Comparison of ENCODE assay signal across 9 cellular contexts in genomic region chr15:33194237-33194636, GRCh38. TPM values are rescaled to one million over a fixed set of nuclear protein-coding genes. Genes with fewer than 3 reads are reported as not detected.
DNase-seq lines count a peak whose midpoint lies in the region; ATAC-seq and TF ChIP-seq lines count a peak whose summit lies in the region.
"Had no signal": no experiment of that assay in that cellular context is flagged by ENCODE, and none has a peak within 500 bp of the region (broad histone marks: within the 10 kb centered on the region; RNA-seq: fewer than 3 reads in every experiment).

No MANE protein-coding gene starts in this region.

- DNase-seq in AG09309 (ENCODE audit: low read depth), result no peak
- no peak for DNase-seq in coronary artery (ENCODE audit: low spot score)
- DNase-seq in natural killer cell, result no peak
- no peak for DNase-seq in activated effector memory CD4-positive, alpha-beta T cell treated with Interleukin-2 at 50 U/mL for 16 hours
- no peak for DNase-seq in NCI-H446 treated with DMSO at 0.1 percent for 48 hours (lab: John Stamatoyannopoulos, UW)
- DNase-seq in medulla oblongata (ENCODE audit: extremely low spot score), result no peak

- H3K27me3 Mint-ChIP-seq in natural killer cell (ENCODE audit: low read depth in 2 of 2), result peaks cover 6 to 15% of the 10 kb centered on the region in 2 donors

- H3K27ac ChIP-seq in HUES64 (ENCODE audit: low read depth, low read length), result no peak overlapping the region
- no peak overlapping the region for H3K27ac ChIP-seq in coronary artery

- peak overlapping the region in 1 of 2 donors; percentile 87 for H3K27ac Mint-ChIP-seq in natural killer cell

- H3K9me3 ChIP-seq in HUES64 (ENCODE audit: insufficient read depth, low read depth, low read length), result no peaks in the 10 kb centered on the region
- H3K9me3 ChIP-seq: pancreas had no signal

- TF ChIP-seq CTCF in AG09309 (IDR thresholded peaks at IDR 0.05; ENCODE audit: control insufficient read depth, insufficient read depth, low read depth, low read length, missing control alignments) (no peak), coronary artery (IDR thresholded peaks at IDR 0.05) (no peak), natural killer cell (IDR thresholded peaks at IDR 0.05) (no peak)

- intact Hi-C loops in natural killer cell (cut with micrococcal nuclease), result no loop called here

- H3K4me3 ChIP-seq in AG09309 (ENCODE audit: control insufficient read depth, low read depth, low read length) (peak overlapping the region; percentile 66), HUES64 (ENCODE audit: low read length) (peak overlapping the region; percentile 72), coronary artery (peak overlapping the region; percentile 68)

- H3K4me1 ChIP-seq in HUES64 (ENCODE audit: insufficient read depth, low read length), result peaks cover 8% of the 10 kb centered on the region; the same call in 1 of the 2 replicates

- H3K36me3 ChIP-seq in HUES64 (ENCODE audit: insufficient read depth, low read length), result no peaks in the 10 kb centered on the region
- H3K36me3 ChIP-seq: pancreas had no signal

- ATAC-seq in natural killer cell, result no peak
- ATAC-seq in GM21528 (IDR thresholded peaks at IDR 0.05; ENCODE audit: low FRiP score, unreplicated experiment), result no peak

- H3K9me3 Mint-ChIP-seq in natural killer cell, result no peaks in the 10 kb centered on the region

- H3K4me3 Mint-ChIP-seq in natural killer cell, result peak overlapping the region; percentile 86

- WGBS in HUES64, result 3% methylated on average over 14 of the region's 17 CpGs

- no peaks in the 10 kb centered on the region for H3K36me3 Mint-ChIP-seq in natural killer cell

- peaks cover 0 to 18% of the 10 kb centered on the region in 2 donors for H3K4me1 Mint-ChIP-seq in natural killer cell

- H3K27me3 ChIP-seq in HUES64 (ENCODE audit: insufficient read depth, low read length), result peaks cover 3% of the 10 kb centered on the region; the same call in 1 of the 2 replicates
- H3K27me3 ChIP-seq: pancreas had no signal

- H3K9ac ChIP-seq in HUES64 (ENCODE audit: low read depth, low read length), result peak overlapping the region; percentile 24; the same call in 1 of the 2 replicates

RNA-seq across cellular contexts. Expression of gene FMN1, which starts 0.3 kb away (rescaled TPM):
- polyA plus RNA-seq in HUES64 (2013, experiment 1 of 2), result 0.90 TPM
- 0.89 TPM for polyA plus RNA-seq in HUES64 (2013, experiment 2 of 2)
- 10 to 100 TPM in 1 of 3 donors, 1 to 10 TPM in 2; 2.0 to 19.2 (median 2.2) TPM for total RNA-seq in natural killer cell
